Comparison of ENCODE assay signal across 8 cellular contexts in genomic region chr2:64643838-64644219, GRCh38. TPM values are rescaled to one million over a fixed set of nuclear protein-coding genes. Genes with fewer than 3 reads are reported as not detected.
DNase-seq lines count a peak whose midpoint lies in the region; ATAC-seq and TF ChIP-seq lines count a peak whose summit lies in the region.

No MANE protein-coding gene starts in this region.

- H3K4me3 ChIP-seq in GM12864 (ENCODE audit: low read depth, low read length) (peak overlapping the region; percentile 56), NT2/D1 (ENCODE audit: insufficient read length, low read depth) (no peak overlapping the region), epithelial cell of esophagus (ENCODE audit: low read length) (peak overlapping the region; percentile 38), psoas muscle (peak overlapping the region; percentile 69), HAP-1 (no peak overlapping the region)

- peak in 2 of 4 donors; percentile 10 to 15 for ATAC-seq in psoas muscle
- no peak for ATAC-seq in GM21529 (IDR thresholded peaks at IDR 0.05; ENCODE audit: unreplicated experiment)

- in situ Hi-C loops in HAP-1 (cut with MboI; ENCODE audit: low sequenced_read_pairs): loop anchor here (10.0 kb wide), 1 partner anchor 221 kb away; no protein-coding TSS in a partner anchor

- intact Hi-C loops in psoas muscle (cut with DNase I): loop anchor here (5.0 to 10.0 kb wide), 2 partner anchors 37 to 191 kb away; no protein-coding TSS in a partner anchor

- H3K9me3 ChIP-seq in NT2/D1 (ENCODE audit: insufficient read depth, low read length): no peaks in the 10 kb centered on the region
- H3K9me3 ChIP-seq in psoas muscle: no peaks in the 10 kb centered on the region
- no peaks in the 10 kb centered on the region for H3K9me3 ChIP-seq in HAP-1

- peak overlapping the region; percentile 98 for H3K27ac ChIP-seq in psoas muscle

- H3K36me3 ChIP-seq in NT2/D1 (ENCODE audit: insufficient read depth, insufficient read length, low read length) (peaks cover 4% of the 10 kb centered on the region), psoas muscle (ENCODE audit: insufficient read depth in 1 of 2, low read depth in 1 of 2) (no peaks in the 10 kb centered on the region), HAP-1 (replicated peaks) (no peaks in the 10 kb centered on the region)

- peak overlapping the region; percentile 4 for H3K9ac ChIP-seq in NT2/D1 (ENCODE audit: insufficient read length, low read depth)

- 80 to 89% (median 84%) methylated on average over 5 of the region's 5 CpGs for WGBS in psoas muscle, 3 donors

- TF ChIP-seq CTCF in GM12864 (IDR thresholded peaks at IDR 0.05; ENCODE audit: low read depth, low read length, missing control alignments): no peak
- no peak for TF ChIP-seq CTCF in epithelial cell of esophagus (IDR thresholded peaks at IDR 0.05; ENCODE audit: insufficient read depth, low read depth, low read length, missing control alignments)
- TF ChIP-seq CTCF in psoas muscle (IDR thresholded peaks at IDR 0.05): no peak

- H3K4me1 ChIP-seq in NT2/D1 (ENCODE audit: insufficient read depth, insufficient read length): peaks cover 9% of the 10 kb centered on the region
- peaks cover 60% of the 10 kb centered on the region for H3K4me1 ChIP-seq in psoas muscle
- H3K4me1 ChIP-seq in HAP-1: peaks cover 41% of the 10 kb centered on the region

- DNase-seq in GM12864 (ENCODE audit: low read depth) (no peak), NT2/D1 (ENCODE audit: low read depth, low spot score) (no peak), epithelial cell of esophagus (ENCODE audit: low read depth) (no peak), psoas muscle (no peak), HAP-1 (ENCODE audit: low spot score in 2 of 2) (no peak), DMS 273 (lab: John Stamatoyannopoulos, UW; ENCODE audit: unreplicated experiment) (no peak)
- no peak for DNase-seq in stimulated activated naive CD4-positive, alpha-beta T cell treated with Interleukin-2 at 50 U/mL for 16 hours (lab: John Stamatoyannopoulos, UW)

- H3K27me3 ChIP-seq in NT2/D1 (ENCODE audit: insufficient read depth, insufficient read length) (no peaks in the 10 kb centered on the region), psoas muscle (ENCODE audit: insufficient read depth in 3 of 3, low read length in 2 of 3) (no peaks in the 10 kb centered on the region), HAP-1 (ENCODE audit: low read depth) (no peaks in the 10 kb centered on the region)

RNA-seq across cellular contexts. Expression of gene SERTAD2, which starts 9.9 kb away (rescaled TPM):
- 10 to 100 TPM; 10.3 to 13.2 (median 11.5) TPM for total RNA-seq in psoas muscle
- polyA plus RNA-seq in psoas muscle: 1 to 10 TPM; 3.3 to 9.2 (median 4.1) TPM

Comparison
In these comparisons a context has a peak if more than half of its experiments do, and no peak if none do; other contexts are left out.
1. H3K4me3 ChIP-seq: peak in GM12864 (single experiment), epithelial cell of esophagus (single experiment) and psoas muscle (single experiment); none in NT2/D1 (single experiment) and HAP-1 (single experiment).